ENCODE assay signal across 8 cellular contexts in the genomic region with DNA sequence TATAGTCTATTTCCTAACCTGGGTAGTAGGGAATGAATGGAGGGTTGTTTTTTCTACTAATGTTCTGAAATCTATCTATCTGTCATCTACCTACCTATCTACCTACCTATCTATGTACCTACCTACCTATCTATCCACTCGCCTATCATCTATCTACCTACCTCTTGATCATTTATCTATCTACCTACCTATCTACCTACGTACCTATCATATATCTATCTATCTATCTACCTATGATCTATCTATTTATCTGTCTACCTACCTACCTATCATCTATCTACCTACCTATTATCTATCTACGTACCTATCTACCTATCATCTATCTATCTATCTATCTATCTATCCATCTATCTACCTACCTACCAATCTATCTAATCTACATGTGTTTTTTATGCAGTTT.
"Had no signal": no experiment of that assay in that cellular context is flagged by ENCODE, and none has a peak within 500 bp of the region (broad histone marks: within the 10 kb centered on the region; RNA-seq: fewer than 3 reads in every experiment).

No MANE protein-coding gene starts in this region.

- H3K27ac ChIP-seq: KMS-11 had no signal

- H3K4me3 Mint-ChIP-seq: GM23338 had no signal

- FAIRE-seq: HTR-8/SVneo had no signal

- H3K9me3 Mint-ChIP-seq: GM23338 had no signal

- H3K4me1 ChIP-seq: HAP-1 had no signal

- H2AFZ ChIP-seq: GM23338 had no signal

- ATAC-seq: GM23338, HCT116 had no signal

- H3K4me3 ChIP-seq: GM23338, HAP-1 had no signal

- H3K36me3 ChIP-seq: HAP-1 had no signal

- H3K4me2 ChIP-seq: GM23338, KMS-11 had no signal

- H3K27ac Mint-ChIP-seq: GM23338 had no signal

- H3K9me3 ChIP-seq: HAP-1 had no signal

- DNase-seq: H7, IMR-90, KBM-7 had no signal

- H3K9ac ChIP-seq: KMS-11 had no signal
